Comparison of ENCODE assay signal across 14 cellular contexts in genomic region chrX:19628006-19628575, GRCh38.
DNase-seq lines count a peak whose midpoint lies in the region; ATAC-seq and TF ChIP-seq lines count a peak whose summit lies in the region.
"Had no signal": no experiment of that assay in that cellular context is flagged by ENCODE, and none has a peak within 500 bp of the region (broad histone marks: within the 10 kb centered on the region; RNA-seq: fewer than 3 reads in every experiment).

No MANE protein-coding gene starts in this region.

- H3K4me1 ChIP-seq in CD4-positive, alpha-beta memory T cell (ENCODE audit: insufficient read depth, low read length) = peaks cover 75% of the 10 kb centered on the region
- peaks cover 25% of the 10 kb centered on the region for H3K4me1 ChIP-seq in RWPE2 (ENCODE audit: insufficient read depth, poor library complexity, severe bottlenecking)
- H3K4me1 ChIP-seq: BLaER1 had no signal

- H3K36me3 ChIP-seq in CD4-positive, alpha-beta memory T cell (ENCODE audit: insufficient read depth, low read length) = no peaks in the 10 kb centered on the region
- no peaks in the 10 kb centered on the region for H3K36me3 ChIP-seq in RWPE2 (ENCODE audit: low read depth)
- H3K36me3 ChIP-seq: ovary had no signal

- H3K4me1 Mint-ChIP-seq in CD4-positive, alpha-beta memory T cell = peaks cover 36 to 87% (median 70%) of the 10 kb centered on the region in 4 donors
- peaks cover 62% of the 10 kb centered on the region for H3K4me1 Mint-ChIP-seq in chondrocyte (ENCODE audit: low read depth)
- peaks cover 48 to 52% of the 10 kb centered on the region in 2 donors for H3K4me1 Mint-ChIP-seq in natural killer cell treated with Interleukin-12 subunit alpha and Interleukin-12 subunit beta and Interleukin-15 and Interleukin-18, amount 100 ng/mL, for 72 hours (ENCODE audit: low read depth in 2 of 2)

- DNase-seq in CD4-positive, alpha-beta memory T cell = no peak
- DNase-seq in RWPE2 (ENCODE audit: low spot score) (no peak), chondrocyte (ENCODE audit: low spot score) (no peak), NCI-H187 treated with DMSO at 0.1 percent for 48 hours (lab: John Stamatoyannopoulos, UW) (no peak), LoVo (ENCODE audit: low spot score) (no peak), superior temporal gyrus (ENCODE audit: extremely low spot score) (no peak), occipital lobe (lab: John Stamatoyannopoulos, UW) (no peak)
- no peak for DNase-seq in natural killer cell treated with Interleukin-12 subunit alpha and Interleukin-12 subunit beta and Interleukin-15 and Interleukin-18, amount 100 ng/mL, for 72 hours (ENCODE audit: low spot score)
- DNase-seq: activated T-cell treated with anti-CD3 and anti-CD28 coated beads, Interleukin-2, amount 50 U/mL, for 1 hour; KG1; NCI-H1105 treated with DMSO at 0.1 percent for 48 hours; NCI-H226; ovary had no signal

- H3K4me3 ChIP-seq in CD4-positive, alpha-beta memory T cell (ENCODE audit: low read length in 2 of 2) = no peak overlapping the region
- H3K4me3 ChIP-seq in RWPE2 (ENCODE audit: severe bottlenecking) = no peak overlapping the region
- H3K4me3 ChIP-seq: BLaER1, ovary had no signal

- peaks cover 0 to 58% of the 10 kb centered on the region in 2 donors for H3K36me3 Mint-ChIP-seq in CD4-positive, alpha-beta memory T cell
- no peaks in the 10 kb centered on the region for H3K36me3 Mint-ChIP-seq in chondrocyte (ENCODE audit: low read depth)
- no peaks in the 10 kb centered on the region for H3K36me3 Mint-ChIP-seq in natural killer cell treated with Interleukin-12 subunit alpha and Interleukin-12 subunit beta and Interleukin-15 and Interleukin-18, amount 100 ng/mL, for 72 hours

- no peak for ATAC-seq in RWPE2 (ENCODE audit: low read depth)
- no peak for ATAC-seq in natural killer cell treated with Interleukin-12 subunit alpha and Interleukin-12 subunit beta and Interleukin-15 and Interleukin-18, amount 100 ng/mL, for 72 hours

- no peak overlapping the region for H3K27ac ChIP-seq in CD4-positive, alpha-beta memory T cell (ENCODE audit: low read depth, low read length)
- H3K27ac ChIP-seq in RWPE2 (ENCODE audit: poor library complexity, severe bottlenecking) = peak overlapping the region; percentile 79
- H3K27ac ChIP-seq: BLaER1, ovary had no signal

- TF ChIP-seq CTCF in RWPE2 (IDR thresholded peaks at IDR 0.05; ENCODE audit: poor library complexity, severe bottlenecking) (no peak), chondrocyte (IDR thresholded peaks at IDR 0.05) (no peak)

- peak overlapping the region in 5 of 8 donors; percentile 13 to 64 (median 27) for H3K4me3 Mint-ChIP-seq in CD4-positive, alpha-beta memory T cell
- H3K4me3 Mint-ChIP-seq in chondrocyte (ENCODE audit: unreplicated experiment) = peak overlapping the region; percentile 10
- no peak overlapping the region for H3K4me3 Mint-ChIP-seq in natural killer cell treated with Interleukin-12 subunit alpha and Interleukin-12 subunit beta and Interleukin-15 and Interleukin-18, amount 100 ng/mL, for 72 hours

- intact Hi-C loops in CD4-positive, alpha-beta memory T cell (cut with micrococcal nuclease) = no loop called here

- peak overlapping the region; percentile 43 to 92 (median 72) for H3K27ac Mint-ChIP-seq in CD4-positive, alpha-beta memory T cell
- peak overlapping the region; percentile 89 for H3K27ac Mint-ChIP-seq in chondrocyte (ENCODE audit: unreplicated experiment)
- H3K27ac Mint-ChIP-seq in natural killer cell treated with Interleukin-12 subunit alpha and Interleukin-12 subunit beta and Interleukin-15 and Interleukin-18, amount 100 ng/mL, for 72 hours = peak overlapping the region; percentile 59 to 86

- CTCF ChIA-PET in CD4-positive, alpha-beta memory T cell (lab: Charles Lee; ENCODE audit: partially characterized antibody) = no interaction called here

- no peaks in the 10 kb centered on the region for H3K9me3 Mint-ChIP-seq in CD4-positive, alpha-beta memory T cell
- H3K9me3 Mint-ChIP-seq in chondrocyte (ENCODE audit: low read depth) = peaks cover 10% of the 10 kb centered on the region
- no peaks in the 10 kb centered on the region for H3K9me3 Mint-ChIP-seq in natural killer cell treated with Interleukin-12 subunit alpha and Interleukin-12 subunit beta and Interleukin-15 and Interleukin-18, amount 100 ng/mL, for 72 hours

- POLR2A ChIA-PET in CD4-positive, alpha-beta memory T cell (lab: Charles Lee; ENCODE audit: partially characterized antibody) = no interaction called here

- H3K27me3 Mint-ChIP-seq in CD4-positive, alpha-beta memory T cell = no peaks in the 10 kb centered on the region
- H3K27me3 Mint-ChIP-seq in chondrocyte (ENCODE audit: low read depth) = no peaks in the 10 kb centered on the region
- H3K27me3 Mint-ChIP-seq in natural killer cell treated with Interleukin-12 subunit alpha and Interleukin-12 subunit beta and Interleukin-15 and Interleukin-18, amount 100 ng/mL, for 72 hours = no peaks in the 10 kb centered on the region

- H3K9me3 ChIP-seq in CD4-positive, alpha-beta memory T cell (ENCODE audit: control insufficient read depth in 1 of 2, low read length in 2 of 2) = no peaks in the 10 kb centered on the region
- H3K9me3 ChIP-seq in RWPE2 (ENCODE audit: severe bottlenecking) = no peaks in the 10 kb centered on the region
- H3K9me3 ChIP-seq: BLaER1, ovary had no signal

- H3K27me3 ChIP-seq in CD4-positive, alpha-beta memory T cell (ENCODE audit: insufficient read depth, low read length) = no peaks in the 10 kb centered on the region
- H3K27me3 ChIP-seq in RWPE2 (ENCODE audit: insufficient read depth, poor library complexity, severe bottlenecking) = no peaks in the 10 kb centered on the region
- H3K27me3 ChIP-seq: BLaER1, ovary had no signal
